1 cellular context compared by ENCODE assay signal in genomic region chr1:29161977-29162376, GRCh38.
TF ChIP-seq lines count a peak whose summit lies in the region.

No MANE protein-coding gene starts in this region.

TF ChIP-seq in endothelial cell of umbilical vein, 7 proteins besides CTCF, POLR2A, EP300 and RAD21:
- no peak for TF ChIP-seq POLR2AphosphoS5 (IDR thresholded peaks at IDR 0.05; ENCODE audit: insufficient read depth, low read depth, low read length)
